10 cellular contexts compared by ENCODE assay signal in genomic region chr14:90429236-90429635, GRCh38.
"Had no signal": no experiment of that assay in that cellular context is flagged by ENCODE, and none has a peak within 500 bp of the region (broad histone marks: within the 10 kb centered on the region; RNA-seq: fewer than 3 reads in every experiment).

No MANE protein-coding gene starts in this region.

- H3K4me3 ChIP-seq: GM23248, HAP-1 had no signal

- H3K27ac ChIP-seq: GM23248, HL-60, KMS-11 had no signal

- H3K36me3 ChIP-seq: HAP-1 had no signal

- H3K9ac ChIP-seq: GM23248, KMS-11 had no signal

- DNase-seq: GM23248, GOT3, H7, IMR-90, Karpas-422, KBM-7 had no signal

- ATAC-seq: HCT116 had no signal

- H2AFZ ChIP-seq: GM23248 had no signal

- H3K4me2 ChIP-seq: KMS-11 had no signal
